8 cellular contexts compared by ENCODE assay signal in the genomic region with DNA sequence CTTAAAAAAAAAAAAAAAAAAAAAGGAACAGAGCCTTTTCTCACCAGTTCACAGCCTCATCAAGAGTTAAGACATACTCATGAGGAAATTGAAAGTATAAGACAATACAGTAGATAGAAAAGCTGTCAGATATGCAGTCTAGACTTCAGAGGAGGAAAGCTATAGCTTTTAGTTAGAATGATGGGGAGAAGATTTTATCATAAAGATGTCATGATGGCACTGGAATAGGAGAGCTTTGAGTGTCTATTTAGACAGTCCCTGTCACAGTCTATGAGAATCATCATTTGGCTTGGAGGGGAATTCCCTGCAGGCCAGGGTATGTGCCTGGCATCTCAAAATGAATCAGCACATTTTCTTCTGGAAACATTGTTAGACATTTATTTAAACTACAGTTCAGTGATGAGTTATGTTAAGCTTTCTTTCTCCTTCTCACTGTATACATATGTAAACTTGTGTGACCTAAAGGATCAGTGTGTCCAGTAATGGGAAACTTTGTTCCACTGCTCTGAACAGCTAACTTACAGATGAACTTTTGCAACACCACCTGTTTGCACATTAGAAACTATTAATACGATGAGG. TPM values are rescaled to one million over a fixed set of nuclear protein-coding genes. Genes with fewer than 3 reads are reported as not detected.
DNase-seq lines count a peak whose midpoint lies in the region; ATAC-seq and TF ChIP-seq lines count a peak whose summit lies in the region.

No MANE protein-coding gene starts in this region.

- no peaks in the 10 kb centered on the region for H3K27me3 Mint-ChIP-seq in type B pancreatic cell

- TF ChIP-seq CTCF in 22Rv1 (IDR thresholded peaks at IDR 0.05) (no peak), type B pancreatic cell (conservative IDR thresholded peaks at IDR 0.05) (no peak), esophagus squamous epithelium (IDR thresholded peaks at IDR 0.05) (no peak)

- no peak overlapping the region for H3K4me3 ChIP-seq in esophagus squamous epithelium

- H3K36me3 Mint-ChIP-seq in type B pancreatic cell = peaks cover 13% of the 10 kb centered on the region

- H3K27ac ChIP-seq in 22Rv1 (peak overlapping the region; percentile 94), esophagus squamous epithelium (peak overlapping the region in 2 of 4 donors; percentile 93 to 97)

- peaks cover 27 to 55% (median 39%) of the 10 kb centered on the region in 3 donors for H3K4me1 ChIP-seq in esophagus squamous epithelium

- TF ChIP-seq POLR2A in esophagus squamous epithelium (IDR thresholded peaks at IDR 0.05) = no peak

- DNase-seq in NOMO-1 treated with DMSO at 0.1 percent for 48 hours (lab: John Stamatoyannopoulos, UW; ENCODE audit: unreplicated experiment) (peak; percentile 71), dedifferentiated amniotic fluid mesenchymal stem cell (ENCODE audit: extremely low spot score) (peak; percentile 46), type B pancreatic cell (ENCODE audit: extremely low spot score, unreplicated experiment) (no peak), RKO (ENCODE audit: low spot score) (no peak), esophagus squamous epithelium (lab: John Stamatoyannopoulos, UW) (no peak)
- DNase-seq in activated CD8-positive, alpha-beta memory T cell treated with anti-CD3 and anti-CD28 coated beads, Interleukin-2, amount 50 U/mL, for 48 hours = no peak

- ATAC-seq in GM18873 (IDR thresholded peaks at IDR 0.05; ENCODE audit: low FRiP score, unreplicated experiment) = peak; percentile 31

- peak overlapping the region; percentile 73 for H3K4me3 Mint-ChIP-seq in type B pancreatic cell

- intact Hi-C loops in esophagus squamous epithelium (cut with DNase I) = no loop called here

- WGBS in esophagus squamous epithelium, 2 donors = 53 to 58% methylated on average over 1 of the region's 1 CpG

- no peaks in the 10 kb centered on the region for H3K27me3 ChIP-seq in esophagus squamous epithelium

- no peaks in the 10 kb centered on the region for H3K9me3 ChIP-seq in esophagus squamous epithelium

- H3K4me1 Mint-ChIP-seq in type B pancreatic cell (ENCODE audit: unreplicated experiment) = peaks cover 38% of the 10 kb centered on the region

- no peaks in the 10 kb centered on the region for H3K9me3 Mint-ChIP-seq in type B pancreatic cell

- peak overlapping the region; percentile 81 for H3K27ac Mint-ChIP-seq in type B pancreatic cell

- H3K36me3 ChIP-seq in esophagus squamous epithelium = peaks cover 0 to 7% (median 0%) of the 10 kb centered on the region in 3 donors

RNA-seq across cellular contexts. Expression of a gene that starts 2.9 kb away (rescaled TPM):
- 42.3 and 47.1 TPM in 2 replicates for total RNA-seq in type B pancreatic cell (ENCODE audit: low replicate concordance)
- 10 to 100 TPM; 25.8 to 38.9 (median 32.0) TPM for total RNA-seq in esophagus squamous epithelium

Comparison
In these comparisons a context has a peak if more than half of its experiments do, and no peak if none do; other contexts are left out.
1. DNase-seq: peak in NOMO-1 treated with DMSO at 0.1 percent for 48 hours (single experiment) and dedifferentiated amniotic fluid mesenchymal stem cell (single experiment); none in type B pancreatic cell (single experiment), RKO (single experiment), esophagus squamous epithelium (single experiment) and activated CD8-positive, alpha-beta memory T cell treated with anti-CD3 and anti-CD28 coated beads, Interleukin-2, amount 50 U/mL, for 48 hours (single experiment).